ENCODE assay signal across 14 cellular contexts in the genomic region with DNA sequence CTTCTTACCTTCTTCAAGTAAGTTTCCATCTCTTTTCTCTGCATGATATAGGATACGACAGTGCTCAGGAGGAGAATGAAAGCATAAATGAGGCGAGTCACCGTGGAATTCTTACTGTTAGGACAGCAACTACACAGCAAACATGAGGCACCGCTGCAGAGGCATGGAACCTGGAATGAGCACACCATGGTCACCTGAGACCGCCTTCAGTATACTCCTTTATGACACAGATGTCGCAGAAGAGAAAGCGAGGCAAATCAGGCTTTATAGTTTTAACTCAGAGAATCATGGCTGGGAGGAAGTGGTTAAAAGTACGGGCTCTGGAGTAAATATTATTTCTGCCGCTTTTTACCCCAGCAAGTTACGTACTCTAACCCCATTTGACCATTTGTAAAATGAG.
"Had no signal": no experiment of that assay in that cellular context is flagged by ENCODE, and none has a peak within 500 bp of the region (broad histone marks: within the 10 kb centered on the region; RNA-seq: fewer than 3 reads in every experiment).

No MANE protein-coding gene starts in this region.

- ATAC-seq: mucosa of descending colon, sciatic nerve, upper lobe of right lung had no signal

- H3K27me3 ChIP-seq: ascending aorta, dorsolateral prefrontal cortex, esophagus muscularis mucosa, SJSA1, upper lobe of right lung had no signal

- H3K4me3 ChIP-seq: ascending aorta, esophagus muscularis mucosa, mucosa of descending colon, SJSA1, upper lobe of right lung had no signal

- FAIRE-seq: bronchial epithelial cell, islet of Langerhans had no signal

- H3K27ac ChIP-seq: ascending aorta, esophagus muscularis mucosa, SJSA1, upper lobe of right lung had no signal

- H3K9me3 ChIP-seq: ascending aorta, esophagus muscularis mucosa, mucosa of descending colon, SJSA1, upper lobe of right lung had no signal

- DNase-seq: activated naive CD4-positive, alpha-beta T cell treated with anti-CD3 and anti-CD28 coated beads, Interleukin-2, amount 50 U/mL, for 16 hours; dorsolateral prefrontal cortex; mucosa of descending colon; stimulated activated CD4-positive, alpha-beta T cell treated with anti-CD3 and anti-CD28 coated beads, Interleukin-2, amount 100 ng/mL, for 24 hours; stimulated activated naive CD4-positive, alpha-beta T cell; SW 1271; T-helper 9 cell; upper lobe of right lung had no signal

- H3K4me1 ChIP-seq: SJSA1 had no signal
